ENCODE assay signal across 2 cellular contexts in genomic region chr11:62560566-62561103, GRCh38.
TF ChIP-seq lines count a peak whose summit lies in the region.

No MANE protein-coding gene starts in this region.

TF ChIP-seq in Ishikawa, 13 proteins besides CTCF, POLR2A, EP300 and RAD21:
- TF ChIP-seq TAF1 (IDR thresholded peaks at IDR 0.05; ENCODE audit: low read depth) (no peak), NFIC (IDR thresholded peaks at IDR 0.05) (0 out of 2 replicates have a peak, but pooled peaks have one; percentile 9), TEAD4 (IDR thresholded peaks at IDR 0.05) (peak; percentile 81), TCF12 (IDR thresholded peaks at IDR 0.05; ENCODE audit: low read depth) (0 out of 2 replicates have a peak, but pooled peaks have one; percentile 38)

TF ChIP-seq in K562, 482 proteins besides CTCF, POLR2A, EP300 and RAD21 (continues in another document):
- TF ChIP-seq ZNF57 (CRISPR knock-in tag; IDR thresholded peaks at IDR 0.05) (no peak), KDM4B (IDR thresholded peaks at IDR 0.05; ENCODE audit: borderline replicate concordance in 2 of 2, low read depth in 1 of 2) (no peak), CREB5 (CRISPR knock-in tag; IDR thresholded peaks at IDR 0.05) (no peak), ZNF184 (CRISPR knock-in tag; IDR thresholded peaks at IDR 0.05) (no peak), ZNF280A (IDR thresholded peaks at IDR 0.05; ENCODE audit: low read depth, partially characterized antibody) (no peak), E4F1 (CRISPR knock-in tag; IDR thresholded peaks at IDR 0.05; ENCODE audit: borderline replicate concordance) (no peak), E2F4 (CRISPR knock-in tag; IDR thresholded peaks at IDR 0.05; ENCODE audit: low read depth) (no peak), KLF13 (tag; IDR thresholded peaks at IDR 0.05; ENCODE audit: borderline replicate concordance, low read depth) (no peak), USF2 (CRISPR knock-in tag; IDR thresholded peaks at IDR 0.05) (no peak), CHAMP1 (IDR thresholded peaks at IDR 0.05) (no peak), WHSC1 (IDR thresholded peaks at IDR 0.05; ENCODE audit: low read length) (no peak), OTX1 (CRISPR knock-in tag; IDR thresholded peaks at IDR 0.05) (0 out of 2 replicates have a peak, but pooled peaks have one; percentile 16), FOXO4 (CRISPR knock-in tag; IDR thresholded peaks at IDR 0.05) (no peak), DLX4 (CRISPR knock-in tag; IDR thresholded peaks at IDR 0.05) (no peak), IFI16 (CRISPR knock-in tag; IDR thresholded peaks at IDR 0.05) (no peak), KLF16 (IDR thresholded peaks at IDR 0.05) (0 out of 2 replicates have a peak, but pooled peaks have one; percentile 38), CEBPG (CRISPR knock-in tag; IDR thresholded peaks at IDR 0.05) (peak; percentile 54; the same call in 1 of the 2 replicates), CEBPG (tag; conservative IDR thresholded peaks at IDR 0.05 in 1 of 2, IDR thresholded peaks at IDR 0.05 in 1 of 2) (no peak), RBFOX2 (IDR thresholded peaks at IDR 0.05; ENCODE audit: low read depth, low read length) (no peak), FOXK2 (conservative IDR thresholded peaks at IDR 0.05 in 1 of 2, IDR thresholded peaks at IDR 0.05 in 1 of 2; ENCODE audit: low read depth in 2 of 2) (peak; percentile 56 to 75; a peak in 3 of 4 replicates), GABPB1 (CRISPR knock-in tag; IDR thresholded peaks at IDR 0.05) (peak; percentile 46; the same call in 1 of the 2 replicates), MCM5 (IDR thresholded peaks at IDR 0.05; ENCODE audit: low read depth) (no peak), POLR2AphosphoS5 (IDR thresholded peaks at IDR 0.05; ENCODE audit: control insufficient read depth, insufficient read depth, low read depth, low read length) (peak; percentile 46; the same call in 1 of the 2 replicates), ARID3B (CRISPR knock-in tag; IDR thresholded peaks at IDR 0.05; ENCODE audit: borderline replicate concordance) (no peak), TAF1 (IDR thresholded peaks at IDR 0.05; ENCODE audit: control insufficient read depth, extremely low read depth, insufficient read depth, low read length, severe bottlenecking) (no peak), NR4A1 (CRISPR knock-in tag; IDR thresholded peaks at IDR 0.05) (no peak), NR4A1 (tag; IDR thresholded peaks at IDR 0.05) (no peak), NR2F6 (CRISPR knock-in tag; IDR thresholded peaks at IDR 0.05) (no peak), KAT8 (IDR thresholded peaks at IDR 0.05; ENCODE audit: low read depth) (no peak), CC2D1A (IDR thresholded peaks at IDR 0.05) (peak; percentile 43; the same call in 1 of the 2 replicates), C11orf30 (IDR thresholded peaks at IDR 0.05; ENCODE audit: low read depth) (peak; percentile 36; the same call in 1 of the 2 replicates), SRSF1 (IDR thresholded peaks at IDR 0.05; ENCODE audit: low read depth, low read length) (no peak), ZNF449 (CRISPR knock-in tag; IDR thresholded peaks at IDR 0.05) (no peak)
- TF ChIP-seq, protein P1, sequence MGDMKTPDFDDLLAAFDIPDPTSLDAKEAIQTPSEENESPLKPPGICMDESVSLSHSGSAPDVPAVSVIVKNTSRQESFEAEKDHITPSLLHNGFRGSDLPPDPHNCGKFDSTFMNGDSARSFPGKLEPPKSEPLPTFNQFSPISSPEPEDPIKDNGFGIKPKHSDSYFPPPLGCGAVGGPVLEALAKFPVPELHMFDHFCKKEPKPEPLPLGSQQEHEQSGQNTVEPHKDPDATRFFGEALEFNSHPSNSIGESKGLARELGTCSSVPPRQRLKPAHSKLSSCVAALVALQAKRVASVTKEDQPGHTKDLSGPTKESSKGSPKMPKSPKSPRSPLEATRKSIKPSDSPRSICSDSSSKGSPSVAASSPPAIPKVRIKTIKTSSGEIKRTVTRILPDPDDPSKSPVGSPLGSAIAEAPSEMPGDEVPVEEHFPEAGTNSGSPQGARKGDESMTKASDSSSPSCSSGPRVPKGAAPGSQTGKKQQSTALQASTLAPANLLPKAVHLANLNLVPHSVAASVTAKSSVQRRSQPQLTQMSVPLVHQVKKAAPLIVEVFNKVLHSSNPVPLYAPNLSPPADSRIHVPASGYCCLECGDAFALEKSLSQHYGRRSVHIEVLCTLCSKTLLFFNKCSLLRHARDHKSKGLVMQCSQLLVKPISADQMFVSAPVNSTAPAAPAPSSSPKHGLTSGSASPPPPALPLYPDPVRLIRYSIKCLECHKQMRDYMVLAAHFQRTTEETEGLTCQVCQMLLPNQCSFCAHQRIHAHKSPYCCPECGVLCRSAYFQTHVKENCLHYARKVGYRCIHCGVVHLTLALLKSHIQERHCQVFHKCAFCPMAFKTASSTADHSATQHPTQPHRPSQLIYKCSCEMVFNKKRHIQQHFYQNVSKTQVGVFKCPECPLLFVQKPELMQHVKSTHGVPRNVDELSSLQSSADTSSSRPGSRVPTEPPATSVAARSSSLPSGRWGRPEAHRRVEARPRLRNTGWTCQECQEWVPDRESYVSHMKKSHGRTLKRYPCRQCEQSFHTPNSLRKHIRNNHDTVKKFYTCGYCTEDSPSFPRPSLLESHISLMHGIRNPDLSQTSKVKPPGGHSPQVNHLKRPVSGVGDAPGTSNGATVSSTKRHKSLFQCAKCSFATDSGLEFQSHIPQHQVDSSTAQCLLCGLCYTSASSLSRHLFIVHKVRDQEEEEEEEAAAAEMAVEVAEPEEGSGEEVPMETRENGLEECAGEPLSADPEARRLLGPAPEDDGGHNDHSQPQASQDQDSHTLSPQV (IDR thresholded peaks at IDR 0.05), result peak; percentile 50; the same call in 1 of the 2 replicates
- TF ChIP-seq, protein P2, sequence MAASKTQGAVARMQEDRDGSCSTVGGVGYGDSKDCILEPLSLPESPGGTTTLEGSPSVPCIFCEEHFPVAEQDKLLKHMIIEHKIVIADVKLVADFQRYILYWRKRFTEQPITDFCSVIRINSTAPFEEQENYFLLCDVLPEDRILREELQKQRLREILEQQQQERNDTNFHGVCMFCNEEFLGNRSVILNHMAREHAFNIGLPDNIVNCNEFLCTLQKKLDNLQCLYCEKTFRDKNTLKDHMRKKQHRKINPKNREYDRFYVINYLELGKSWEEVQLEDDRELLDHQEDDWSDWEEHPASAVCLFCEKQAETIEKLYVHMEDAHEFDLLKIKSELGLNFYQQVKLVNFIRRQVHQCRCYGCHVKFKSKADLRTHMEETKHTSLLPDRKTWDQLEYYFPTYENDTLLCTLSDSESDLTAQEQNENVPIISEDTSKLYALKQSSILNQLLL (CRISPR knock-in tag; IDR thresholded peaks at IDR 0.05; ENCODE audit: borderline replicate concordance), result no peak
